ENCODE assay signal across 22 cellular contexts in genomic region chr15:65382921-65383320, GRCh38. TPM values are rescaled to one million over a fixed set of nuclear protein-coding genes. Genes with fewer than 3 reads are reported as not detected.
"Had no signal": no experiment of that assay in that cellular context is flagged by ENCODE, and none has a peak within 500 bp of the region (broad histone marks: within the 10 kb centered on the region; RNA-seq: fewer than 3 reads in every experiment).

No MANE protein-coding gene starts in this region.

- H3K9me3 Mint-ChIP-seq: activated CD4-positive, alpha-beta T cell treated with anti-CD3 and anti-CD28 coated beads, Interleukin-2, amount 10 ng/mL, durations not matched to agents 7 days and 5 days; activated T-cell treated with anti-CD3 and anti-CD28 coated beads, Interleukin-2, amount 50 U/mL, for 4 hours; dendritic cell treated with granulocyte-macrophage colony-stimulating factor and Interleukin-4, amounts not matched to agents 40 ng/mL and 50 ng/mL, for 4 days; stimulated activated memory B cell treated with anti-CD40 and anti-IgM and Interleukin-4, amounts not matched to agents 10 μg/mL and 1 μg/mL and 100 μg/mL, for 72 hours had no signal

- H3K27ac Mint-ChIP-seq: activated CD4-positive, alpha-beta T cell treated with anti-CD3 and anti-CD28 coated beads, Interleukin-2, amount 10 ng/mL, durations not matched to agents 7 days and 5 days; dendritic cell treated with granulocyte-macrophage colony-stimulating factor and Interleukin-4, amounts not matched to agents 40 ng/mL and 50 ng/mL, for 4 days; stimulated activated memory B cell treated with anti-CD40 and anti-IgM and Interleukin-4, amounts not matched to agents 10 μg/mL and 1 μg/mL and 100 μg/mL, for 72 hours had no signal

- H3K36me3 Mint-ChIP-seq: stimulated activated memory B cell treated with anti-CD40 and anti-IgM and Interleukin-4, amounts not matched to agents 10 μg/mL and 1 μg/mL and 100 μg/mL, for 72 hours had no signal

- DNase-seq: activated CD4-positive, alpha-beta T cell treated with anti-CD3 and anti-CD28 coated beads, Interleukin-2, amount 10 ng/mL, durations not matched to agents 7 days and 5 days; activated CD8-positive, alpha-beta memory T cell treated with anti-CD3 and anti-CD28 coated beads, Interleukin-2, amount 50 U/mL, for 4 hours; activated effector memory CD4-positive, alpha-beta T cell treated with Interleukin-2 at 50 U/mL for 16 hours; activated naive CD4-positive, alpha-beta T cell treated with anti-CD3 and anti-CD28 coated beads, Interleukin-2, amount 50 U/mL, for 16 hours; activated T-cell treated with anti-CD3 and anti-CD28 coated beads, Interleukin-2, amount 50 U/mL, for 4 hours; effector CD8-positive, alpha-beta T cell; heart right ventricle; ovary; SK-N-SH; stimulated activated CD4-positive, alpha-beta T cell treated with anti-CD3 and anti-CD28 coated beads, Interleukin-4, amount 100 ng/mL, for 24 hours; T-helper 1 cell; T1000 had no signal

- ATAC-seq: activated CD4-positive, CD25-positive, alpha-beta regulatory T cell treated with anti-CD3 and anti-CD28 coated beads, Interleukin-2, amount 50 U/mL, for 24 hours; activated T-cell treated with anti-CD3 and anti-CD28 coated beads, Interleukin-2, amount 50 U/mL, for 4 hours; gastroesophageal sphincter; heart right ventricle; sciatic nerve; stimulated activated memory B cell treated with anti-CD40 and anti-IgM and Interleukin-4, amounts not matched to agents 10 μg/mL and 1 μg/mL and 100 μg/mL, for 72 hours had no signal

- H3K4me3 Mint-ChIP-seq: activated CD4-positive, alpha-beta T cell treated with anti-CD3 and anti-CD28 coated beads, Interleukin-2, amount 10 ng/mL, durations not matched to agents 7 days and 5 days; activated T-cell treated with anti-CD3 and anti-CD28 coated beads, Interleukin-2, amount 50 U/mL, for 4 hours; dendritic cell treated with granulocyte-macrophage colony-stimulating factor and Interleukin-4, amounts not matched to agents 40 ng/mL and 50 ng/mL, for 4 days; stimulated activated memory B cell treated with anti-CD40 and anti-IgM and Interleukin-4, amounts not matched to agents 10 μg/mL and 1 μg/mL and 100 μg/mL, for 72 hours had no signal

RNA-seq across cellular contexts. Expression of gene IGDCC3, which starts 5.1 kb away (rescaled TPM):
- total RNA-seq: activated CD4-positive, alpha-beta T cell treated with anti-CD3 and anti-CD28 coated beads, Interleukin-2, amount 10 ng/mL, durations not matched to agents 7 days and 5 days; bronchial epithelial cell; endothelial cell of umbilical vein; mesenteric fat pad; pulmonary artery endothelial cell; sciatic nerve; thoracic aorta had no signal
